Comparison of ENCODE assay signal across 10 cellular contexts in genomic region chrX:31293409-31293808, GRCh38.
A peak's percentile ranks its signal among the peaks of the same experiment; 100 is the strongest.
DNase-seq lines count a peak whose midpoint lies in the region; ATAC-seq and TF ChIP-seq lines count a peak whose summit lies in the region.
"Had no signal": no experiment of that assay in that cellular context is flagged by ENCODE, and none has a peak within 500 bp of the region (broad histone marks: within the 10 kb centered on the region; RNA-seq: fewer than 3 reads in every experiment).

No MANE protein-coding gene starts in this region.

- H3K4me2 ChIP-seq in GM23338 (no peak overlapping the region), SU-DHL-6 (ENCODE audit: low read depth, low read length, poor library complexity, severe bottlenecking) (no peak overlapping the region), parathyroid adenoma (ENCODE audit: low read length) (no peak overlapping the region)

- H3K4me3 ChIP-seq in GM23338 (no peak overlapping the region), SU-DHL-6 (ENCODE audit: insufficient read depth, low read length, poor library complexity, severe bottlenecking) (no peak overlapping the region), parathyroid adenoma (ENCODE audit: low read depth, low read length) (no peak overlapping the region), aorta (ENCODE audit: low read length in 2 of 2) (no peak overlapping the region)
- H3K4me3 ChIP-seq: upper lobe of right lung had no signal

- peaks cover 5% of the 10 kb centered on the region; the same call in 2 of the 3 replicates for H3K4me1 Mint-ChIP-seq in GM23338
- no peaks in the 10 kb centered on the region for H3K4me1 Mint-ChIP-seq in activated T-helper 1 cell treated with anti-CD3 and anti-CD28 coated beads, Interleukin-12 subunit alpha, Interleukin-12 subunit beta, Interleukin-2, Interleukin-4 antibody, amounts not matched to agents 30 ng/mL and 10 ng/mL and 1 ng/mL, durations not matched to agents 14 hours and 24 hours and 36 hours (ENCODE audit: low read depth)
- H3K4me1 Mint-ChIP-seq: activated CD4-positive, alpha-beta T cell treated with anti-CD3 and anti-CD28 coated beads, Interleukin-2, amount 10 ng/mL, durations not matched to agents 7 days and 5 days had no signal

- H3K9me3 ChIP-seq in SU-DHL-6 (ENCODE audit: insufficient read depth, low read length) (no peaks in the 10 kb centered on the region), parathyroid adenoma (ENCODE audit: control insufficient read depth, low read length) (no peaks in the 10 kb centered on the region), aorta (ENCODE audit: control insufficient read depth, low read length) (no peaks in the 10 kb centered on the region)
- H3K9me3 ChIP-seq: upper lobe of right lung had no signal

- no peaks in the 10 kb centered on the region for H3K27me3 ChIP-seq in GM23338 (ENCODE audit: insufficient read depth)
- no peaks in the 10 kb centered on the region for H3K27me3 ChIP-seq in SU-DHL-6 (ENCODE audit: low read length)
- no peaks in the 10 kb centered on the region for H3K27me3 ChIP-seq in parathyroid adenoma (ENCODE audit: control insufficient read depth, insufficient read depth, low read length)
- H3K27me3 ChIP-seq in aorta (ENCODE audit: control insufficient read depth in 1 of 2, insufficient read depth in 2 of 2, low read length in 1 of 2): no peaks in the 10 kb centered on the region
- H3K27me3 ChIP-seq: upper lobe of right lung had no signal

- no peak overlapping the region for H3K9ac ChIP-seq in SU-DHL-6 (ENCODE audit: low read length)
- no peak overlapping the region for H3K9ac ChIP-seq in parathyroid adenoma

- H3K9me3 Mint-ChIP-seq in GM23338: no peaks in the 10 kb centered on the region; the same call in 2 of the 3 replicates
- H3K9me3 Mint-ChIP-seq in activated T-helper 1 cell treated with anti-CD3 and anti-CD28 coated beads, Interleukin-12 subunit alpha, Interleukin-12 subunit beta, Interleukin-2, Interleukin-4 antibody, amounts not matched to agents 30 ng/mL and 10 ng/mL and 1 ng/mL, durations not matched to agents 14 hours and 24 hours and 36 hours: no peaks in the 10 kb centered on the region
- H3K9me3 Mint-ChIP-seq: activated CD4-positive, alpha-beta T cell treated with anti-CD3 and anti-CD28 coated beads, Interleukin-2, amount 10 ng/mL, durations not matched to agents 7 days and 5 days had no signal

- no peaks in the 10 kb centered on the region for H3K79me2 ChIP-seq in GM23338 (replicated peaks; ENCODE audit: insufficient read depth)
- H3K79me2 ChIP-seq in SU-DHL-6 (ENCODE audit: insufficient read depth, low read length): no peaks in the 10 kb centered on the region
- no peaks in the 10 kb centered on the region for H3K79me2 ChIP-seq in parathyroid adenoma

- WGBS in aorta, 2 donors: 74 to 95% methylated on average over 6 of the region's 6 CpGs

- H3K9me2 ChIP-seq in GM23338 (ENCODE audit: insufficient read depth) (no peaks in the 10 kb centered on the region), SU-DHL-6 (replicated peaks; ENCODE audit: insufficient read depth, low read length) (no peaks in the 10 kb centered on the region)

- ATAC-seq in GM23338 (peak; percentile 38), HG03354 (IDR thresholded peaks at IDR 0.05; ENCODE audit: poor library complexity, severe bottlenecking, unreplicated experiment) (no peak), aorta (ENCODE audit: low FRiP score) (no peak)
- ATAC-seq: upper lobe of right lung had no signal

- H2AFZ ChIP-seq in GM23338: no peak overlapping the region
- no peak overlapping the region for H2AFZ ChIP-seq in SU-DHL-6 (ENCODE audit: low read depth, low read length, severe bottlenecking)
- H2AFZ ChIP-seq in parathyroid adenoma: no peak overlapping the region

- TF ChIP-seq CTCF in GM23338 (conservative IDR thresholded peaks at IDR 0.05; ENCODE audit: low read depth in 2 of 2) (peak; percentile 42 to 58), SU-DHL-6 (IDR thresholded peaks at IDR 0.05; ENCODE audit: insufficient read depth, low read length, poor library complexity, severe bottlenecking) (peak; percentile 39), parathyroid adenoma (IDR thresholded peaks at IDR 0.05) (peak; percentile 16)

- no peaks in the 10 kb centered on the region; the same call in 2 of the 3 replicates for H3K36me3 Mint-ChIP-seq in GM23338 (ENCODE audit: low read depth)
- no peaks in the 10 kb centered on the region for H3K36me3 Mint-ChIP-seq in activated T-helper 1 cell treated with anti-CD3 and anti-CD28 coated beads, Interleukin-12 subunit alpha, Interleukin-12 subunit beta, Interleukin-2, Interleukin-4 antibody, amounts not matched to agents 30 ng/mL and 10 ng/mL and 1 ng/mL, durations not matched to agents 14 hours and 24 hours and 36 hours (ENCODE audit: low read depth)

- no peaks in the 10 kb centered on the region for H3F3A ChIP-seq in GM23338 (replicated peaks; ENCODE audit: low read depth)
- H3F3A ChIP-seq in SU-DHL-6 (ENCODE audit: insufficient read depth): no peaks in the 10 kb centered on the region

- H3K36me3 ChIP-seq in GM23338 (ENCODE audit: insufficient read depth): no peaks in the 10 kb centered on the region
- H3K36me3 ChIP-seq in SU-DHL-6 (ENCODE audit: low read length): no peaks in the 10 kb centered on the region
- no peaks in the 10 kb centered on the region for H3K36me3 ChIP-seq in parathyroid adenoma (ENCODE audit: control insufficient read depth, insufficient read depth, low read length)
- no peaks in the 10 kb centered on the region for H3K36me3 ChIP-seq in aorta (ENCODE audit: control insufficient read depth in 1 of 2, insufficient read depth in 2 of 2, low read length in 1 of 2)
- H3K36me3 ChIP-seq: upper lobe of right lung had no signal

- no peak overlapping the region for H3K4me3 Mint-ChIP-seq in GM23338
- no peak overlapping the region for H3K4me3 Mint-ChIP-seq in activated T-helper 1 cell treated with anti-CD3 and anti-CD28 coated beads, Interleukin-12 subunit alpha, Interleukin-12 subunit beta, Interleukin-2, Interleukin-4 antibody, amounts not matched to agents 30 ng/mL and 10 ng/mL and 1 ng/mL, durations not matched to agents 14 hours and 24 hours and 36 hours
- H3K4me3 Mint-ChIP-seq: activated CD4-positive, alpha-beta T cell treated with anti-CD3 and anti-CD28 coated beads, Interleukin-2, amount 10 ng/mL, durations not matched to agents 7 days and 5 days had no signal

- H3K27ac ChIP-seq in GM23338 (ENCODE audit: low read depth) (no peak overlapping the region), SU-DHL-6 (ENCODE audit: low read depth, low read length) (no peak overlapping the region), parathyroid adenoma (no peak overlapping the region), aorta (ENCODE audit: low read depth in 1 of 2, low read length in 2 of 2) (no peak overlapping the region)
- H3K27ac ChIP-seq: upper lobe of right lung had no signal

- no peaks in the 10 kb centered on the region for H4K20me1 ChIP-seq in GM23338 (replicated peaks; ENCODE audit: insufficient read depth)
- no peaks in the 10 kb centered on the region for H4K20me1 ChIP-seq in SU-DHL-6 (ENCODE audit: low read depth, low read length)

- H3K27me3 Mint-ChIP-seq in GM23338 (ENCODE audit: insufficient read depth, low read depth, poor library complexity): no peaks in the 10 kb centered on the region
- peaks cover 2% of the 10 kb centered on the region for H3K27me3 Mint-ChIP-seq in activated T-helper 1 cell treated with anti-CD3 and anti-CD28 coated beads, Interleukin-12 subunit alpha, Interleukin-12 subunit beta, Interleukin-2, Interleukin-4 antibody, amounts not matched to agents 30 ng/mL and 10 ng/mL and 1 ng/mL, durations not matched to agents 14 hours and 24 hours and 36 hours (ENCODE audit: insufficient read depth)
- H3K27me3 Mint-ChIP-seq: activated CD4-positive, alpha-beta T cell treated with anti-CD3 and anti-CD28 coated beads, Interleukin-2, amount 10 ng/mL, durations not matched to agents 7 days and 5 days had no signal

- no peak overlapping the region; the same call in 1 of the 2 replicates for H3K27ac Mint-ChIP-seq in GM23338
- no peak overlapping the region for H3K27ac Mint-ChIP-seq in activated T-helper 1 cell treated with anti-CD3 and anti-CD28 coated beads, Interleukin-12 subunit alpha, Interleukin-12 subunit beta, Interleukin-2, Interleukin-4 antibody, amounts not matched to agents 30 ng/mL and 10 ng/mL and 1 ng/mL, durations not matched to agents 14 hours and 24 hours and 36 hours
- H3K27ac Mint-ChIP-seq: activated CD4-positive, alpha-beta T cell treated with anti-CD3 and anti-CD28 coated beads, Interleukin-2, amount 10 ng/mL, durations not matched to agents 7 days and 5 days had no signal

- DNase-seq in NCI-H748 (lab: John Stamatoyannopoulos, UW; ENCODE audit: unreplicated experiment) (peak; percentile 6), NCI-H748 treated with DMSO at 0.1 percent for 48 hours (lab: John Stamatoyannopoulos, UW) (no peak), GM23338 (ENCODE audit: low spot score) (no peak), aorta (no peak)
- no peak for DNase-seq in activated T-helper 1 cell treated with anti-CD3 and anti-CD28 coated beads, Interleukin-12 subunit alpha, Interleukin-12 subunit beta, Interleukin-2, Interleukin-4 antibody, amounts not matched to agents 30 ng/mL and 10 ng/mL and 1 ng/mL, durations not matched to agents 14 hours and 24 hours and 36 hours (ENCODE audit: low spot score)
- DNase-seq: activated CD4-positive, alpha-beta T cell treated with anti-CD3 and anti-CD28 coated beads, Interleukin-2, amount 10 ng/mL, durations not matched to agents 7 days and 5 days; upper lobe of right lung had no signal

- H3K4me1 ChIP-seq in GM23338 (ENCODE audit: insufficient read depth) (no peaks in the 10 kb centered on the region), parathyroid adenoma (no peaks in the 10 kb centered on the region), aorta (ENCODE audit: control insufficient read depth in 1 of 2, insufficient read depth in 2 of 2, low read length in 2 of 2) (no peaks in the 10 kb centered on the region)
- H3K4me1 ChIP-seq: upper lobe of right lung had no signal

- intact Hi-C loops in activated T-helper 1 cell treated with anti-CD3 and anti-CD28 coated beads, Interleukin-12 subunit alpha, Interleukin-12 subunit beta, Interleukin-2, Interleukin-4 antibody, amounts not matched to agents 30 ng/mL and 10 ng/mL and 1 ng/mL, durations not matched to agents 14 hours and 24 hours and 36 hours (cut with micrococcal nuclease): loop anchor here (1.0 kb wide), 2 partner anchors 254 to 322 kb away; no protein-coding TSS in a partner anchor
- intact Hi-C loops in aorta (cut with DNase I): no loop called here

TF ChIP-seq in GM23338, 12 proteins besides CTCF, POLR2A, EP300 and RAD21 (continues in another document):
- TF ChIP-seq EZH2phosphoT487 (IDR thresholded peaks at IDR 0.05; ENCODE audit: unreplicated experiment) (no peak), STAT1 (IDR thresholded peaks at IDR 0.05; ENCODE audit: unreplicated experiment) (no peak), ZNF114 (CRISPR knock-in tag; IDR thresholded peaks at IDR 0.05) (no peak), POLR2AphosphoS5 (IDR thresholded peaks at IDR 0.05; ENCODE audit: low read depth) (no peak)
